8 cellular contexts compared by ENCODE assay signal in the genomic region with DNA sequence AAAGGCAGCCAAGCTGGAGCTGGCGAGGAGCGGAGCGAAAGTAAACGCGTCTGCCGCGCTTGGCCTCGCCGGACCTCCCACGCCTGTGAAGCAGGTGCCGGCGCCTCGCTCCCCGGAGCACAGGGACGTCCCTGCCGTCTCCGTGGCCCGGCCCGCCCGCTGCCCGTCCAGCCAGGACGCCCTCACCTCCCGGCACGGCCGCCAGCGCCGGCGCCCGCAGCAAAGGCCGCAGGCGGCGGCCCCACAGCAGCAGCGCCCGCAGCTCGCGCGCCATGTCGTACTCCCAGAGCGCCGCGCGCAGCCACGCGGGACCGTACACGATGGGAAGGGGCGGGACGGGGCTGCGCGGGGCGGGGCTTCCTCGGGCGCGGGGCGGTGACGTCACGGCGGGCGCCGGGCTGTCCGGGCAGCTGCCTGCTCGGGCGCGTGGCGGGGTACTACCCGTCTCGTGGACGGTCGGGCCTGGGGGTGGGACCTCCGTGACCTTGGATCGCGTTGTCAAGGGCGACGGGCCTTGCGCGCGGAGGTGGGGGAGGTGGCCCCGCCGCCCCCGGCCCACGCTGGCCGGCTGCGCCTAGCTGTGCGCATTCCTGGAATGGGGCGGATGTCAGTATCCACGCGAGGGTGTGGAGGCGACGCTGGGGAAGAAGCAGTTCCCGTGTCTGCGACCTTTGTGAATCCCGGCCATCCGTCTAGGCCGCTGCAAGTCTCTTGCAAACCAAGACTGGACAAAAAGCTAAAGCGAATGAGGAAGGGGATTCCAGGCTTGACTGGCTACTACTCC. TPM values are rescaled to one million over a fixed set of nuclear protein-coding genes. Genes with fewer than 3 reads are reported as not detected.
DNase-seq lines count a peak whose midpoint lies in the region; ATAC-seq, FAIRE-seq and TF ChIP-seq lines count a peak whose summit lies in the region.

TSS of gene TRAP1 (minus strand) at position 290 of the 784 bp plus-strand sequence. CDS start at position 274, 16 bp downstream.

- H3K4me1 ChIP-seq in smooth muscle cell (ENCODE audit: low read depth), result peaks cover 3% of the 10 kb centered on the region

- H3K4me3 ChIP-seq in bronchial epithelial cell (ENCODE audit: low read depth, low read length), result peak within 1 kb of the TSS; percentile 99
- H3K4me3 ChIP-seq in smooth muscle cell, result peak within 1 kb of the TSS; percentile 85

- H3K27me3 Mint-ChIP-seq in WTC11 (ENCODE audit: low read depth) (no peaks in the 10 kb centered on the region), immature natural killer cell (ENCODE audit: low read depth in 3 of 3) (peaks cover 0 to 4% (median 2%) of the 10 kb centered on the region in 3 donors)

- ATAC-seq in HG03025 (IDR thresholded peaks at IDR 0.05; ENCODE audit: low FRiP score, unreplicated experiment) (peak; percentile 63), WTC11 (peak; percentile 74)

- peak within 1 kb of the TSS; percentile 44 for H3K27ac ChIP-seq in smooth muscle cell (ENCODE audit: low read depth)

- POLR2A ChIA-PET in WTC11 (lab: Charles Lee), result no interaction called here

- H3K36me3 Mint-ChIP-seq in WTC11 (peaks cover 12% of the 10 kb centered on the region), immature natural killer cell (peaks cover 0 to 2% (median 0%) of the 10 kb centered on the region in 3 donors)

- WGBS in smooth muscle cell (ENCODE audit: low lambda C conversion rate), result under 1% methylated on average over 55 of the region's 95 CpGs

- H3K4me3 Mint-ChIP-seq in WTC11, result peak within 1 kb of the TSS; percentile 88
- H3K4me3 Mint-ChIP-seq in immature natural killer cell, result peak within 1 kb of the TSS; percentile 81 to 90 (median 88)

- H3K4me2 ChIP-seq in smooth muscle cell, result peak within 1 kb of the TSS; percentile 97

- FAIRE-seq in bronchial epithelial cell (lab: Jason Lieb, UNC), result no peak

- H3K27ac Mint-ChIP-seq in WTC11 (peak within 1 kb of the TSS; percentile 84), immature natural killer cell (peak within 1 kb of the TSS; percentile 62 to 90 (median 84))

- CTCF ChIA-PET in WTC11 (lab: Charles Lee), result interaction anchor here (0.8 to 1.7 kb wide), 2 partner anchors 26 to 64 kb away, joined by 3 to 6 read pairs; no protein-coding TSS in a partner anchor

- TF ChIP-seq CTCF in WTC11 (IDR thresholded peaks at IDR 0.05), result no peak
- no peak for TF ChIP-seq CTCF in bronchial epithelial cell (IDR thresholded peaks at IDR 0.05; ENCODE audit: insufficient read depth, low read length, severe bottlenecking)
- TF ChIP-seq CTCF in smooth muscle cell (IDR thresholded peaks at IDR 0.05; ENCODE audit: borderline replicate concordance, insufficient read depth, poor library complexity, severe bottlenecking), result no peak

- H3F3A ChIP-seq in smooth muscle cell (ENCODE audit: low read depth), result no peaks in the 10 kb centered on the region

- peak within 1 kb of the TSS; percentile 80 for H3K9ac ChIP-seq in smooth muscle cell (ENCODE audit: low read depth)

- peaks cover 34% of the 10 kb centered on the region for H3K79me2 ChIP-seq in smooth muscle cell (ENCODE audit: low read depth)

- H3K9me3 ChIP-seq in smooth muscle cell (replicated peaks; ENCODE audit: low read depth), result no peaks in the 10 kb centered on the region

- no peaks in the 10 kb centered on the region for H3K36me3 ChIP-seq in bronchial epithelial cell (ENCODE audit: control insufficient read depth, insufficient read depth, low read length)
- no peaks in the 10 kb centered on the region for H3K36me3 ChIP-seq in smooth muscle cell (ENCODE audit: low read depth)

- DNase-seq in SIG-M5 treated with dmso at 0.1 percent for 504 hours (lab: John Stamatoyannopoulos, UW; ENCODE audit: unreplicated experiment) (peak; percentile 70), SIG-M5 (lab: John Stamatoyannopoulos, UW) (no peak), NCI-H2171 treated with DMSO at 0.1 percent for 48 hours (lab: John Stamatoyannopoulos, UW) (peak; percentile 79), WTC11 (ENCODE audit: low spot score) (peak; percentile 75), bronchial epithelial cell (ENCODE audit: low read depth) (peak; percentile 23), immature natural killer cell (peak; percentile 87 to 90 (median 88)), smooth muscle cell (lab: John Stamatoyannopoulos, UW; ENCODE audit: unreplicated experiment) (peak; percentile 82)

- H3K27me3 ChIP-seq in bronchial epithelial cell (ENCODE audit: control insufficient read depth, insufficient read depth, low read length) (no peaks in the 10 kb centered on the region), smooth muscle cell (ENCODE audit: low read depth) (no peaks in the 10 kb centered on the region)

- H3K4me1 Mint-ChIP-seq in WTC11 (peaks cover 40% of the 10 kb centered on the region), immature natural killer cell (peaks cover 20 to 22% of the 10 kb centered on the region in 2 donors)

- H3K9me3 Mint-ChIP-seq in WTC11 (no peaks in the 10 kb centered on the region), immature natural killer cell (no peaks in the 10 kb centered on the region)

- peak within 1 kb of the TSS; percentile 93 for H2AFZ ChIP-seq in smooth muscle cell (ENCODE audit: low read depth)

- no peaks in the 10 kb centered on the region for H4K20me1 ChIP-seq in smooth muscle cell (ENCODE audit: low read depth)

TF ChIP-seq in WTC11, 78 proteins besides CTCF, POLR2A, EP300 and RAD21 (continues in another document):
- TF ChIP-seq NR1H2 (CRISPR knock-in tag; IDR thresholded peaks at IDR 0.05), result no peak
- TF ChIP-seq ZNF396 (CRISPR knock-in tag; IDR thresholded peaks at IDR 0.05; ENCODE audit: borderline replicate concordance), result no peak
- TF ChIP-seq FOXK1 (CRISPR knock-in tag; IDR thresholded peaks at IDR 0.05), result peak; percentile 78; the same call in 1 of the 2 replicates
- TF ChIP-seq ATF6 (CRISPR knock-in tag; IDR thresholded peaks at IDR 0.05), result no peak
- TF ChIP-seq TEAD1 (CRISPR knock-in tag; IDR thresholded peaks at IDR 0.05), result peak; percentile 62
- TF ChIP-seq, protein P1, sequence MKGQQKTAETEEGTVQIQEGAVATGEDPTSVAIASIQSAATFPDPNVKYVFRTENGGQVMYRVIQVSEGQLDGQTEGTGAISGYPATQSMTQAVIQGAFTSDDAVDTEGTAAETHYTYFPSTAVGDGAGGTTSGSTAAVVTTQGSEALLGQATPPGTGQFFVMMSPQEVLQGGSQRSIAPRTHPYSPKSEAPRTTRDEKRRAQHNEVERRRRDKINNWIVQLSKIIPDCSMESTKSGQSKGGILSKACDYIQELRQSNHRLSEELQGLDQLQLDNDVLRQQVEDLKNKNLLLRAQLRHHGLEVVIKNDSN (CRISPR knock-in tag; IDR thresholded peaks at IDR 0.05), result peak; percentile 55; the same call in 1 of the 2 replicates
- TF ChIP-seq ATF2 (CRISPR knock-in tag; IDR thresholded peaks at IDR 0.05; ENCODE audit: borderline replicate concordance, low read depth), result no peak

RNA-seq across cellular contexts. Expression of gene TRAP1, which starts in this region (rescaled TPM):
- 275 to 290 TPM (median 285 TPM) in 3 replicates for total RNA-seq in WTC11 (2021)
- 98.4 and 111 TPM in 2 replicates for total RNA-seq in bronchial epithelial cell
- polyA plus RNA-seq in immature natural killer cell, result 10 to 100 TPM; 30.1 to 32.1 (median 30.7) TPM
- 37.7 and 41.5 TPM in 2 replicates for total RNA-seq in smooth muscle cell
- polyA plus RNA-seq in smooth muscle cell, result 46.6 and 64.0 TPM in 2 replicates
